8 cellular contexts compared by ENCODE assay signal in the genomic region with DNA sequence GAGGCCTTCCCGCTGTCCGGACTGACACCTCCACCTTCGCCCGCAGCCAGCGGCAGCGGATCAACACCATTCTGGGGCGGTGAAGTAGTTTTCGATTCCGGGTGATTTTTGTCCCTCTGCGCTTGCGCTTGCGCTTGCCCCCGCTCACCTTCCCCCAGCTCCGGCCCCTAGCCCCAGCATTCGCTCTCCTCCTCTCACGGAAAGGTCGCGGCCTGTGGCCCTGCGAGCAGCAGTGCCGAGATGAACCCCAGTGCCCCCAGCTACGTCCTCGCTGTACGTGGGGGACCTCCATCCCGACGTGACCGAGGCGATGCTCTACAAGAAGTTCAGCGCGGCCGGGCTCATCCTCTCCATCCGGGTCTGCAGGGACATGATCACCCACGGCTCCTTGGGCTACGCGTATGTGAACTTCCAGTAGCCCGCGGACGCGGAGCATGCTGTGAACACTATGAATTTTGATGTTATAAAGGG. TPM values are rescaled to one million over a fixed set of nuclear protein-coding genes. Genes with fewer than 3 reads are reported as not detected.
DNase-seq lines count a peak whose midpoint lies in the region; ATAC-seq and TF ChIP-seq lines count a peak whose summit lies in the region.

No MANE protein-coding gene starts in this region.

- POLR2A ChIA-PET in BJ (lab: Charles Lee), result interaction anchor here (0.6 kb wide), 1 partner anchor 460 kb away, joined by 4 read pairs; no protein-coding TSS in a partner anchor

- no peak for DNase-seq in BJ (ENCODE audit: low read depth)
- DNase-seq in epithelial cell of esophagus (ENCODE audit: low read depth), result no peak
- no peak for DNase-seq in omental fat pad (ENCODE audit: low spot score)
- DNase-seq in NCI-H146 (lab: John Stamatoyannopoulos, UW), result no peak
- no peak for DNase-seq in mesendoderm
- DNase-seq in mesothelial cell of epicardium (ENCODE audit: low spot score in 2 of 2, unreplicated experiment in 2 of 2), result no peak
- DNase-seq in NCI-H2107 (lab: John Stamatoyannopoulos, UW), result no peak

- TF ChIP-seq CTCF in BJ (IDR thresholded peaks at IDR 0.05; ENCODE audit: insufficient read depth, low read depth, low read length), result no peak
- TF ChIP-seq CTCF in epithelial cell of esophagus (IDR thresholded peaks at IDR 0.05; ENCODE audit: insufficient read depth, low read depth, low read length, missing control alignments), result no peak
- no peak for TF ChIP-seq CTCF in omental fat pad (IDR thresholded peaks at IDR 0.05)
- TF ChIP-seq CTCF in mesothelial cell of epicardium (IDR thresholded peaks at IDR 0.05; ENCODE audit: unreplicated experiment), result no peak

- H3K27ac Mint-ChIP-seq in mesothelial cell of epicardium, result no peak overlapping the region

- no peaks in the 10 kb centered on the region for H3K27me3 ChIP-seq in BJ (ENCODE audit: control insufficient read depth, insufficient read depth, low read length)
- H3K27me3 ChIP-seq in HUES6 (ENCODE audit: control insufficient read depth, insufficient read depth, low read length), result no peaks in the 10 kb centered on the region
- H3K27me3 ChIP-seq in mesendoderm (ENCODE audit: insufficient read depth, low read length, poor library complexity), result no peaks in the 10 kb centered on the region

- no peak overlapping the region for H2BK5ac ChIP-seq in mesendoderm (ENCODE audit: low read length)

- H3K4me3 ChIP-seq in BJ (ENCODE audit: low read depth, low read length) (peak overlapping the region; percentile 43), HUES6 (ENCODE audit: low read depth, low read length) (peak overlapping the region; percentile 28; the same call in 1 of the 2 replicates), epithelial cell of esophagus (ENCODE audit: low read length) (peak overlapping the region; percentile 37), mesendoderm (ENCODE audit: low read length) (no peak overlapping the region)

- H3K79me1 ChIP-seq in mesendoderm (ENCODE audit: low read length), result no peaks in the 10 kb centered on the region

- no peak overlapping the region for H3K4ac ChIP-seq in mesendoderm (ENCODE audit: low read depth, low read length)

- peaks cover 39% of the 10 kb centered on the region for H3K9me3 Mint-ChIP-seq in mesothelial cell of epicardium

- peaks cover 9% of the 10 kb centered on the region for H3K36me3 Mint-ChIP-seq in mesothelial cell of epicardium

- no peaks in the 10 kb centered on the region for H3K9me3 ChIP-seq in HUES6 (ENCODE audit: control insufficient read depth, insufficient read depth, low read depth, low read length)

- no peak overlapping the region for H4K8ac ChIP-seq in mesendoderm (ENCODE audit: low read depth, low read length)

- H3K4me1 Mint-ChIP-seq in mesothelial cell of epicardium, result peaks cover 7% of the 10 kb centered on the region

- H3K79me2 ChIP-seq in mesendoderm (ENCODE audit: control insufficient read depth, insufficient read depth, low read length), result no peaks in the 10 kb centered on the region

- H4K5ac ChIP-seq in mesendoderm (ENCODE audit: low read length), result no peak overlapping the region

- H3K23ac ChIP-seq in mesendoderm (ENCODE audit: low read length), result no peak overlapping the region

- H2BK120ac ChIP-seq in mesendoderm (ENCODE audit: low read depth, low read length), result no peak overlapping the region

- H3K18ac ChIP-seq in mesendoderm (ENCODE audit: low read length), result no peak overlapping the region

- H3K27me3 Mint-ChIP-seq in mesothelial cell of epicardium (ENCODE audit: low read depth), result peaks cover 2% of the 10 kb centered on the region

- H3K4me2 ChIP-seq in mesendoderm (ENCODE audit: low read length), result no peak overlapping the region

- no peaks in the 10 kb centered on the region for H3K36me3 ChIP-seq in BJ (ENCODE audit: control insufficient read depth, insufficient read depth, low read length)
- no peaks in the 10 kb centered on the region for H3K36me3 ChIP-seq in HUES6 (ENCODE audit: control insufficient read depth, insufficient read depth, low read length)
- no peaks in the 10 kb centered on the region for H3K36me3 ChIP-seq in mesendoderm (ENCODE audit: control insufficient read depth, insufficient read depth, low read length)

- H3K27ac ChIP-seq in HUES6 (ENCODE audit: low read depth, low read length) (no peak overlapping the region), mesendoderm (ENCODE audit: low read depth, low read length) (no peak overlapping the region)

- no peak overlapping the region for H2AK5ac ChIP-seq in mesendoderm (ENCODE audit: low read length)

- H3K9ac ChIP-seq in HUES6 (ENCODE audit: low read length) (no peak overlapping the region), mesendoderm (ENCODE audit: low read length) (no peak overlapping the region)

- peak; percentile 42 for ATAC-seq in omental fat pad (ENCODE audit: low FRiP score)

- no peak overlapping the region for H3K56ac ChIP-seq in mesendoderm (ENCODE audit: low read length)

- H3K4me3 Mint-ChIP-seq in mesothelial cell of epicardium, result no peak overlapping the region

- no peaks in the 10 kb centered on the region for H3K4me1 ChIP-seq in HUES6 (ENCODE audit: control insufficient read depth, insufficient read depth, low read length)
- H3K4me1 ChIP-seq in mesendoderm (ENCODE audit: control insufficient read depth, low read depth, low read length), result no peaks in the 10 kb centered on the region

- CTCF ChIA-PET in BJ (lab: Yijun Ruan, JAX), result interaction anchor here (0.7 to 7.6 kb wide), 8 partner anchors 12 to 571 kb away, joined by 3 to 78 read pairs (median 4); partner anchors contain the start of gene DPY19L2

- no CpG with 5 or more reads among the region's 38 CpGs for WGBS in mesendoderm (ENCODE audit: extremely low coverage, insufficient coverage, low lambda C conversion rate)

- H2BK15ac ChIP-seq in mesendoderm (replicated peaks; ENCODE audit: low read depth), result no peak overlapping the region

RNA-seq across cellular contexts. Expression of gene SRGAP1, which starts 22.7 kb away (rescaled TPM):
- 15.7 and 19.3 TPM in 2 replicates for polyA plus RNA-seq in BJ (2011; rRNA removed)
- polyA minus RNA-seq in BJ (2011; rRNA and poly(A)+ RNA removed), result 42.1 and 43.6 TPM in 2 replicates
- 10 to 100 TPM; 10.6 to 69.1 (median 12.9) TPM for total RNA-seq in omental fat pad
- 4.4 TPM for polyA plus RNA-seq in mesendoderm (2013, experiment 1 of 2)
- polyA plus RNA-seq in mesendoderm (2013, experiment 2 of 2), result 3.6 TPM
- 9.6 to 9.7 TPM (median 9.7 TPM) in 3 replicates for total RNA-seq in mesothelial cell of epicardium

RNA-seq across cellular contexts. Expression of gene RXYLT1, which starts 42.1 kb away (rescaled TPM):
- 7.3 and 12.9 TPM in 2 replicates for polyA plus RNA-seq in BJ (2011; rRNA removed)
- polyA minus RNA-seq in BJ (2011; rRNA and poly(A)+ RNA removed), result 1.9 and 4.3 TPM in 2 replicates
- 10 to 100 TPM; 16.0 to 18.7 (median 17.0) TPM for total RNA-seq in omental fat pad
- polyA plus RNA-seq in mesendoderm (2013, experiment 1 of 2), result 16.5 TPM
- polyA plus RNA-seq in mesendoderm (2013, experiment 2 of 2), result 16.3 TPM
- 20.6 to 22.7 TPM (median 21.0 TPM) in 3 replicates for total RNA-seq in mesothelial cell of epicardium
